ENCODE assay signal across 2 cellular contexts in genomic region chr19:48866692-48867091, GRCh38.
TF ChIP-seq lines count a peak whose summit lies in the region.

No MANE protein-coding gene starts in this region.

TF ChIP-seq in GM12878, 131 proteins besides CTCF, POLR2A, EP300 and RAD21:
- no peak for TF ChIP-seq SIX5 (IDR thresholded peaks at IDR 0.05; ENCODE audit: low read depth, low read length, severe bottlenecking)
- TF ChIP-seq SKIL (IDR thresholded peaks at IDR 0.05; ENCODE audit: low read depth, poor library complexity, severe bottlenecking): peak; percentile 1

TF ChIP-seq in SK-N-SH, 30 proteins besides CTCF, POLR2A, EP300 and RAD21:
- TF ChIP-seq USF2 (IDR thresholded peaks at IDR 0.05; ENCODE audit: borderline replicate concordance, low read depth, low read length) (no peak), MXI1 (IDR thresholded peaks at IDR 0.05; ENCODE audit: low read depth, low read length) (no peak), GATA2 (CRISPR knock-in tag; IDR thresholded peaks at IDR 0.05) (no peak), RCOR1 (IDR thresholded peaks at IDR 0.05; ENCODE audit: low read length) (no peak)
